10 cellular contexts compared by ENCODE assay signal in genomic region chr9:109098960-109099308, GRCh38. TPM values are rescaled to one million over a fixed set of nuclear protein-coding genes. Genes with fewer than 3 reads are reported as not detected.
A peak's percentile ranks its signal among the peaks of the same experiment; 100 is the strongest.
DNase-seq lines count a peak whose midpoint lies in the region; ATAC-seq and TF ChIP-seq lines count a peak whose summit lies in the region.
"Had no signal": no experiment of that assay in that cellular context is flagged by ENCODE, and none has a peak within 500 bp of the region (broad histone marks: within the 10 kb centered on the region; RNA-seq: fewer than 3 reads in every experiment).

No MANE protein-coding gene starts in this region.

- peaks cover 61% of the 10 kb centered on the region for H3K4me1 Mint-ChIP-seq in Calu3 (ENCODE audit: low read depth, unreplicated experiment)

- no peak overlapping the region for H3K4me3 ChIP-seq in smooth muscle cell

- DNase-seq in Calu3 (no peak), left ventricle myocardium superior (no peak), smooth muscle cell (lab: John Stamatoyannopoulos, UW; ENCODE audit: unreplicated experiment) (no peak), GOT3 (lab: John Stamatoyannopoulos, UW) (no peak)
- no peak for DNase-seq in stimulated activated CD4-positive, alpha-beta T cell treated with anti-CD3 and anti-CD28 coated beads, Interleukin-2, amount 100 ng/mL, for 48 hours
- DNase-seq: activated CD4-positive, alpha-beta T cell treated with anti-CD3 and anti-CD28 coated beads, Interleukin-2, amount 50 U/mL, for 48 hours had no signal

- BruUV-seq in Calu3 (replicated peaks; lab: Mats Ljungman, UMichigan), result no TSS peak

- no peaks in the 10 kb centered on the region for H3K27me3 Mint-ChIP-seq in Calu3 (ENCODE audit: unreplicated experiment)

- TF ChIP-seq CTCF in Calu3 (IDR thresholded peaks at IDR 0.05; ENCODE audit: unreplicated experiment) (no peak), VCaP (conservative IDR thresholded peaks at IDR 0.05) (peak; percentile 2; the same call in 1 of the 2 replicates), smooth muscle cell (IDR thresholded peaks at IDR 0.05; ENCODE audit: borderline replicate concordance, insufficient read depth, poor library complexity, severe bottlenecking) (no peak)

- no peaks in the 10 kb centered on the region for H3K36me3 ChIP-seq in smooth muscle cell (ENCODE audit: low read depth)

- H3F3A ChIP-seq in smooth muscle cell (ENCODE audit: low read depth), result peaks cover 13% of the 10 kb centered on the region

- peak overlapping the region; percentile 69 for H3K4me2 ChIP-seq in smooth muscle cell

- H3K4me1 ChIP-seq in smooth muscle cell (ENCODE audit: low read depth), result peaks cover 22% of the 10 kb centered on the region

- H4K20me1 ChIP-seq in smooth muscle cell (ENCODE audit: low read depth), result peaks cover 53% of the 10 kb centered on the region

- H3K27ac ChIP-seq in VCaP (peak overlapping the region; percentile 99), smooth muscle cell (ENCODE audit: low read depth) (peak overlapping the region; percentile 78)
- H3K27ac ChIP-seq: HL-60 had no signal

- intact Hi-C loops in Calu3 (cut with micrococcal nuclease; ENCODE audit: unreplicated experiment), result loop anchor here (1.0 kb wide), 1 partner anchor 12 kb away; no protein-coding TSS in a partner anchor
- intact Hi-C loops in left ventricle myocardium superior (cut with micrococcal nuclease), result no loop called here

- peaks cover 70% of the 10 kb centered on the region for H3K79me2 ChIP-seq in smooth muscle cell (ENCODE audit: low read depth)

- no peaks in the 10 kb centered on the region for H3K9me3 Mint-ChIP-seq in Calu3 (ENCODE audit: low read depth, unreplicated experiment)

- H3K9ac ChIP-seq in smooth muscle cell (ENCODE audit: low read depth), result peak overlapping the region; percentile 45

- no peak overlapping the region for H3K4me3 Mint-ChIP-seq in Calu3 (ENCODE audit: low read depth, unreplicated experiment)

- no peaks in the 10 kb centered on the region for H3K9me3 ChIP-seq in smooth muscle cell (replicated peaks; ENCODE audit: low read depth)

- CTCF ChIA-PET in Calu3 (lab: Charles Lee), result no interaction called here

- no peak overlapping the region for H2AFZ ChIP-seq in smooth muscle cell (ENCODE audit: low read depth)

- ATAC-seq in left ventricle myocardium superior, result peak; percentile 41
- ATAC-seq in HG03469 (IDR thresholded peaks at IDR 0.05; ENCODE audit: unreplicated experiment), result no peak
- no peak for ATAC-seq in HG02642 (IDR thresholded peaks at IDR 0.05; ENCODE audit: poor library complexity, unreplicated experiment)

- no peaks in the 10 kb centered on the region for H3K27me3 ChIP-seq in smooth muscle cell (ENCODE audit: low read depth)

- H3K36me3 Mint-ChIP-seq in Calu3 (ENCODE audit: insufficient read depth, unreplicated experiment), result peaks cover 8% of the 10 kb centered on the region

- H3K27ac Mint-ChIP-seq in Calu3 (ENCODE audit: unreplicated experiment), result peak overlapping the region; percentile 50

- WGBS in smooth muscle cell (ENCODE audit: low lambda C conversion rate), result 29% methylated on average over 2 of the region's 2 CpGs

RNA-seq across cellular contexts. Expression of gene TMEM245, which starts 20.8 kb away (rescaled TPM):
- total RNA-seq in Calu3 (2022) (52.2 and 54.0 TPM in 2 replicates), left ventricle myocardium superior (112 TPM), smooth muscle cell (39.7 and 48.0 TPM in 2 replicates)
- 16.3 and 18.4 TPM in 2 replicates for polyA plus RNA-seq in smooth muscle cell
